Comparison of ENCODE assay signal across 10 cellular contexts in the genomic region with DNA sequence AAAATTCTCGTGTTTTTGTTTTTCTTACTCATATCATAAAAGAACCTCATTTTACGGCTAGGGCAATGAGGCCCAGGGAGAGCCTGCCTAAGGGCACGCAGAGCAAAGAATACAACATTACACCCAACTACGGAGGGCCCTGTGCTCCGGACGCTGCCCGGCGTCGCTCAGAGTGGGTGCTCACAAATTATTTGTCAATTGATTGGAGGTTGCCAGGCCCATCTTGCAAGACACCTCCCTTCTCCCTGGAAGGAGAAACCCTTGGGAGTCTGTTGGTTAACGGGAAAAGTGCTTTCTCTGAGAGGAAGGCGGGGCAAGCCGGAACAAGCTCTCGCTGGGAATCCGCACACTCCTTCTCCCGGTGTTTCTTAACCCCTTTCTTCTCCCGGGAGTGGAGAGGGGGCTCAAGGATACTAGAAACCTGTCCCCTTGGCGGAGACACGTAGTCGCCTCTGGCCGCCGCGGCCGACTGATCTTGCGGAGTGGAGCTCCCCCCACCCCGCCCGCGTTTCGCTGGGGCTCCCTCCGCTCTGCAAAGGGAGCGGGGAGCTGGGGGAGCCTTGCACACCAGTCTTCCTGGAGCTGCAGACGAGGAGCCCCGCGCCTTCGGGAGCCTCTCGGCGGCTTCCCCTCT.
DNase-seq lines count a peak whose midpoint lies in the region; ATAC-seq and TF ChIP-seq lines count a peak whose summit lies in the region.
"Had no signal": no experiment of that assay in that cellular context is flagged by ENCODE, and none has a peak within 500 bp of the region (broad histone marks: within the 10 kb centered on the region; RNA-seq: fewer than 3 reads in every experiment).

No MANE protein-coding gene starts in this region.

- no peak for ATAC-seq in GM21737 (IDR thresholded peaks at IDR 0.05; ENCODE audit: unreplicated experiment)

- intact Hi-C loops in prostate gland (cut with DNase I): no loop called here

- H3K4me3 ChIP-seq in iPS-18c (ENCODE audit: insufficient read depth, low read depth, low read length) (peak overlapping the region; percentile 64), prostate gland (peak overlapping the region; percentile 34 to 42)

- H3K27ac ChIP-seq in prostate gland: peak overlapping the region in 1 of 2 donors; percentile 34
- H3K27ac ChIP-seq: KMS-11 had no signal

- H3K27me3 ChIP-seq in prostate gland (replicated peaks; ENCODE audit: insufficient read depth): no peaks in the 10 kb centered on the region

- H3K36me3 ChIP-seq in ES-I3 (ENCODE audit: insufficient read depth, low read length) (no peaks in the 10 kb centered on the region), prostate gland (no peaks in the 10 kb centered on the region)

- WGBS in prostate gland: 3% methylated on average over 30 of the region's 36 CpGs

- no peak for TF ChIP-seq CTCF in prostate gland (IDR thresholded peaks at IDR 0.05)

- DNase-seq in astrocyte of the hippocampus (ENCODE audit: low read depth, low spot score): peak; percentile 15
- DNase-seq in prostate gland (ENCODE audit: low spot score): no peak
- DNase-seq in GDM1 (lab: John Stamatoyannopoulos, UW): no peak
- DNase-seq in NCI-H187 (lab: John Stamatoyannopoulos, UW): no peak
- DNase-seq in COR-L47 (lab: John Stamatoyannopoulos, UW): no peak
- DNase-seq: Caco-2 had no signal

- H3K9me3 ChIP-seq in ES-I3 (ENCODE audit: control insufficient read depth, insufficient read depth, low read length) (no peaks in the 10 kb centered on the region), iPS-18c (ENCODE audit: control insufficient read depth, insufficient read depth, low read length) (no peaks in the 10 kb centered on the region), prostate gland (no peaks in the 10 kb centered on the region)
- H3K9me3 ChIP-seq: Caco-2 had no signal

- peak overlapping the region; percentile 71; the same call in 1 of the 2 replicates for H3K9ac ChIP-seq in ES-I3 (ENCODE audit: low read depth, low read length)
- H3K9ac ChIP-seq: KMS-11 had no signal

- TF ChIP-seq POLR2A in prostate gland (IDR thresholded peaks at IDR 0.05): no peak

- H3K4me1 ChIP-seq in ES-I3 (ENCODE audit: insufficient read depth, low read length): no peaks in the 10 kb centered on the region; the same call in 1 of the 2 replicates
- H3K4me1 ChIP-seq in prostate gland (replicated peaks): no peaks in the 10 kb centered on the region
